Comparison of ENCODE assay signal across 24 cellular contexts in genomic region chr6:33750244-33750991, GRCh38. TPM values are rescaled to one million over a fixed set of nuclear protein-coding genes. Genes with fewer than 3 reads are reported as not detected.
A peak's percentile ranks its signal among the peaks of the same experiment; 100 is the strongest.
DNase-seq lines count a peak whose midpoint lies in the region; ATAC-seq, FAIRE-seq and TF ChIP-seq lines count a peak whose summit lies in the region.
"Had no signal": no experiment of that assay in that cellular context is flagged by ENCODE, and none has a peak within 500 bp of the region (broad histone marks: within the 10 kb centered on the region; RNA-seq: fewer than 3 reads in every experiment).

No MANE protein-coding gene starts in this region.

- no peak for TF ChIP-seq POLR2A in esophagus squamous epithelium (IDR thresholded peaks at IDR 0.05)

- DNase-seq in RWPE2 (ENCODE audit: low spot score) (no peak), kidney (peak; percentile 81), skeletal muscle cell (ENCODE audit: low read depth) (peak; percentile 39), 8988T (no peak), middle frontal gyrus (ENCODE audit: extremely low spot score, low spot score) (no peak), esophagus squamous epithelium (lab: John Stamatoyannopoulos, UW) (no peak)
- DNase-seq: activated gamma-delta T cell treated with Interleukin-2 at 50 U/mL for 16 hours; Calu3; H9; MM.1S; NCI-H2081; NCI-H526; stimulated activated CD4-positive, alpha-beta T cell treated with anti-CD3 and anti-CD28 coated beads, Interleukin-4, amount 100 ng/mL, for 4 hours; tibial artery had no signal

- peak overlapping the region in 5 of 11 experiments; percentile 7 to 35 (median 19); a peak in 6 of 22 replicates for H3K27ac ChIP-seq in BLaER1 treated with 17β-estradiol and CSF1 and Interleukin-3, amounts not matched to agents 10 nM and 100 nM
- H3K27ac ChIP-seq in RWPE2 (ENCODE audit: poor library complexity, severe bottlenecking), result peak overlapping the region; percentile 51
- H3K27ac ChIP-seq in kidney (ENCODE audit: low read depth in 2 of 2, low read length in 2 of 2), result no peak overlapping the region
- H3K27ac ChIP-seq in esophagus squamous epithelium, result no peak overlapping the region
- H3K27ac ChIP-seq: ascending aorta, esophagus muscularis mucosa, tibial artery had no signal

- ATAC-seq in RWPE2 (ENCODE audit: low read depth) (no peak; the same call in 2 of the 3 replicates), GM21526 (IDR thresholded peaks at IDR 0.05; ENCODE audit: low FRiP score, unreplicated experiment) (no peak)
- ATAC-seq: left ventricle myocardium superior, right cardiac atrium, WTC11 had no signal

- no peaks in the 10 kb centered on the region; a peak in 1 of 22 replicates for H4K20me1 ChIP-seq in BLaER1 treated with 17β-estradiol and CSF1 and Interleukin-3, amounts not matched to agents 10 nM and 100 nM

- H3K9ac ChIP-seq in BLaER1 treated with 17β-estradiol and CSF1 and Interleukin-3, amounts not matched to agents 10 nM and 100 nM, result 0 out of 22 replicates have a peak overlapping the region, but pooled peaks of 1 of the 11 experiments have one; percentile 5
- no peak overlapping the region for H3K9ac ChIP-seq in kidney (ENCODE audit: low read length in 2 of 2)

- no peaks in the 10 kb centered on the region for H3K27me3 ChIP-seq in BLaER1 treated with 17β-estradiol and CSF1 and Interleukin-3, amounts not matched to agents 10 nM and 100 nM
- H3K27me3 ChIP-seq in RWPE2 (ENCODE audit: insufficient read depth, poor library complexity, severe bottlenecking), result no peaks in the 10 kb centered on the region
- peaks cover 0 to 18% (median 0%) of the 10 kb centered on the region in 4 donors for H3K27me3 ChIP-seq in esophagus squamous epithelium
- H3K27me3 ChIP-seq: ascending aorta had no signal

- H3K36me3 ChIP-seq in BLaER1 treated with 17β-estradiol and CSF1 and Interleukin-3, amounts not matched to agents 10 nM and 100 nM, result no peaks in the 10 kb centered on the region
- H3K36me3 ChIP-seq in RWPE2 (ENCODE audit: low read depth), result no peaks in the 10 kb centered on the region
- no peaks in the 10 kb centered on the region for H3K36me3 ChIP-seq in kidney (ENCODE audit: control insufficient read depth in 1 of 2, insufficient read depth in 2 of 2, low read length in 2 of 2)
- H3K36me3 ChIP-seq in esophagus squamous epithelium, result no peaks in the 10 kb centered on the region
- H3K36me3 ChIP-seq: ascending aorta, esophagus muscularis mucosa, tibial artery had no signal

- no peaks in the 10 kb centered on the region for H3K9me3 ChIP-seq in BLaER1 treated with 17β-estradiol and CSF1 and Interleukin-3, amounts not matched to agents 10 nM and 100 nM (replicated peaks in 1 of 11)
- H3K9me3 ChIP-seq in RWPE2 (ENCODE audit: severe bottlenecking) (no peaks in the 10 kb centered on the region), kidney (ENCODE audit: control insufficient read depth in 1 of 2, low read length in 2 of 2) (no peaks in the 10 kb centered on the region), esophagus squamous epithelium (no peaks in the 10 kb centered on the region)
- H3K9me3 ChIP-seq: ascending aorta, esophagus muscularis mucosa, tibial artery had no signal

- TF ChIP-seq CTCF in RWPE2 (IDR thresholded peaks at IDR 0.05; ENCODE audit: poor library complexity, severe bottlenecking) (no peak), kidney (IDR thresholded peaks at IDR 0.05; ENCODE audit: borderline replicate concordance, extremely low read depth, insufficient read depth) (no peak), esophagus squamous epithelium (IDR thresholded peaks at IDR 0.05) (no peak)

- FAIRE-seq in kidney (lab: Jason Lieb, UNC), result no peak
- FAIRE-seq: G401.6, GM12891 had no signal

- intact Hi-C loops in kidney (cut with DNase I), result no loop called here
- intact Hi-C loops in esophagus squamous epithelium (cut with DNase I), result no loop called here

- no peak overlapping the region for H3K4me3 ChIP-seq in BLaER1 treated with 17β-estradiol and CSF1 and Interleukin-3, amounts not matched to agents 10 nM and 100 nM
- H3K4me3 ChIP-seq in RWPE2 (ENCODE audit: severe bottlenecking), result no peak overlapping the region
- no peak overlapping the region for H3K4me3 ChIP-seq in kidney (ENCODE audit: low read length in 2 of 2)
- no peak overlapping the region for H3K4me3 ChIP-seq in skeletal muscle cell (ENCODE audit: low read depth, low read length)
- H3K4me3 ChIP-seq in esophagus squamous epithelium, result no peak overlapping the region
- H3K4me3 ChIP-seq: ascending aorta, esophagus muscularis mucosa, tibial artery had no signal

- 51% methylated on average over 11 of the region's 11 CpGs for WGBS in esophagus squamous epithelium, 2 donors

- H3K4me2 ChIP-seq in BLaER1 treated with 17β-estradiol and CSF1 and Interleukin-3, amounts not matched to agents 10 nM and 100 nM, result peak overlapping the region in 10 of 11 experiments; percentile 42 to 74 (median 69); a peak in 20 of 22 replicates

- peaks cover 22 to 62% (median 49%) of the 10 kb centered on the region in 10 experiments; a peak in 19 of 20 replicates for H3K4me1 ChIP-seq in BLaER1 treated with 17β-estradiol and CSF1 and Interleukin-3, amounts not matched to agents 10 nM and 100 nM
- peaks cover 39% of the 10 kb centered on the region for H3K4me1 ChIP-seq in RWPE2 (ENCODE audit: insufficient read depth, poor library complexity, severe bottlenecking)
- peaks cover 0 to 12% of the 10 kb centered on the region in 2 donors for H3K4me1 ChIP-seq in kidney (ENCODE audit: control insufficient read depth in 1 of 2, insufficient read depth in 1 of 2, low read depth in 1 of 2, low read length in 2 of 2)
- peaks cover 16 to 29% (median 19%) of the 10 kb centered on the region in 3 donors for H3K4me1 ChIP-seq in esophagus squamous epithelium
- H3K4me1 ChIP-seq: ascending aorta had no signal

RNA-seq across cellular contexts. Expression of gene IP6K3, which starts 3.7 kb away (rescaled TPM):
- 0.47 TPM for total RNA-seq in kidney
- polyA plus RNA-seq in kidney (ENCODE audit: insufficient read depth, low read depth, low replicate concordance), result 4.0 TPM
- 1 to 10 TPM in 2 of 4 donors, under 1 TPM in 1, not detected in 1; 0.75 to 5.5 (median 1.7) TPM for total RNA-seq in esophagus squamous epithelium
- total RNA-seq: ascending aorta, Calu3, dermis microvascular lymphatic vessel endothelial cell had no signal

RNA-seq across cellular contexts. Expression of gene LEMD2, which starts 38.5 kb away (rescaled TPM):
- 57.1 TPM for total RNA-seq in kidney
- 36.4 TPM for polyA plus RNA-seq in kidney (ENCODE audit: insufficient read depth, low read depth, low replicate concordance)
- total RNA-seq in esophagus squamous epithelium, result 10 to 100 TPM; 37.7 to 47.2 (median 42.3) TPM

RNA-seq across cellular contexts. Expression of gene UQCC2, which starts 38.9 kb away (rescaled TPM):
- 39.6 TPM for total RNA-seq in kidney
- 189 TPM for polyA plus RNA-seq in kidney (ENCODE audit: insufficient read depth, low read depth, low replicate concordance)
- total RNA-seq in esophagus squamous epithelium, result 10 to 100 TPM in 3 of 4 donors, 1 to 10 TPM in 1; 7.8 to 36.8 (median 13.7) TPM

RNA-seq across cellular contexts. Expression of gene MLN, which starts 53.4 kb away (rescaled TPM):
- total RNA-seq in kidney, result not detected
- polyA plus RNA-seq in kidney (ENCODE audit: insufficient read depth, low read depth, low replicate concordance), result not detected
- total RNA-seq in esophagus squamous epithelium, result not detected
- total RNA-seq: ascending aorta, Calu3, dermis microvascular lymphatic vessel endothelial cell, esophagus muscularis mucosa, H9, left ventricle myocardium superior, right cardiac atrium, WTC11 had no signal
- polyA plus RNA-seq: right cardiac atrium had no signal

Comparison
In these comparisons a context has a peak if more than half of its experiments do, and no peak if none do; other contexts are left out.
1. DNase-seq: peak in kidney (single experiment) and skeletal muscle cell (single experiment); none in RWPE2 (single experiment), 8988T (single experiment), middle frontal gyrus (single experiment) and esophagus squamous epithelium (single experiment).